In genomic region chr18:78720456-78721250, GRCh38 we compare ENCODE assay signal across 2 cellular contexts.
TF ChIP-seq lines count a peak whose summit lies in the region.

No MANE protein-coding gene starts in this region.

TF ChIP-seq in HepG2, 621 proteins besides CTCF, POLR2A, EP300 and RAD21:
- TF ChIP-seq FOXJ3 (CRISPR knock-in tag; IDR thresholded peaks at IDR 0.05; ENCODE audit: borderline replicate concordance), result no peak

TF ChIP-seq in H1, 55 proteins besides CTCF, POLR2A, EP300 and RAD21:
- TF ChIP-seq MAX (IDR thresholded peaks at IDR 0.05) (peak; percentile 46; the same call in 1 of the 2 replicates), CHD7 (IDR thresholded peaks at IDR 0.05; ENCODE audit: insufficient replicate concordance, low read length) (no peak), RNF2 (IDR thresholded peaks at IDR 0.05; ENCODE audit: borderline replicate concordance, low read depth, low read length, missing control alignments, poor library complexity, severe bottlenecking) (no peak), E2F6 (IDR thresholded peaks at IDR 0.05) (peak; percentile 35; the same call in 1 of the 2 replicates)
